2 cellular contexts compared by ENCODE assay signal in the genomic region with DNA sequence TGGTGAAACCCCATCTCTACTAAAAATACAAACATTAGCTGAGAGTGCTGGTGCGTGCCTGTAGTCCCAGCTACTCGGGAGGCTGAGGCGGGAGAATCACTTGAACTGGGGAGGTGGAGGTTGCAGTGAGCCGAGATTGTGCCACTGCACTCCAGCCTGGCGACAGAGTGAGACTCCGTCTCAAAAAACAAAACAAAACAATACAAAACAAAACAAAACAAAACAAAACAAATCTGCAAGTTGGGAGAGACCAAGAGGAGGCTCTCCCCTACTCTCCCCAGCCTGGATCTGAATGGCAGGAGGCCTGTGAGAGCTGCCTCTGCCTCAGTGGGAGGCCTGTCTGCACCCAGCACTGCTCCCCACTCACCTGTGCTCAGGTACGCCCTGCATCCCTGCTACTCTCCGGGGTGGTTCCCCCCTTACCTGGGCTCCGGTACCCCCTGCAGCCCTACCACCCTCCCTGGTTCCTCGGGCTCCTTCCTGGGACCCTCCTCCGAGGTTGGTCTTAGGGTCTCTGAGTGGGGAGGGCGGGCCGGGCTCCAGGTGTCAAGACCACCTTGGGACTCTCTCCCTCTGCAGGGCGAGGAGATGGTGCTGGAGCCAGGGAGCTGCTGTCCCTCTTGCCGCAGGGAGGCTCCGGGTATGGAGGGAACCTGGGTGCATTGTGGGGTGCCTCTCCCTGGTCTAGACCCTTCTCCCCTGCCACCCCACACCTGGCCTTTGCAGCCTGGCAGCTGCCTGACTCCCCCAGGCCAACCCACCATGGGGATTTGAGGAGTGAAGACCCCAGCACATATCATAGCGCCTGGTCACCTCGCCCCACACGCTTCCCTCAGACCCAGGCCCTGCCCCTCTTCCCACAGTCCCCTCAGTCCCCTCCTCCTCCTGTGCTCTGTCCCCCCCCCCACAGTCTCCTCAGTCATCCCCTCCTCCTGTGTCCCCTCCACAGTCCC.
TF ChIP-seq lines count a peak whose summit lies in the region.

No MANE protein-coding gene starts in this region.

TF ChIP-seq in SK-N-SH, 30 proteins besides CTCF, POLR2A, EP300 and RAD21 (continued from another document):
- TF ChIP-seq, protein P1, sequence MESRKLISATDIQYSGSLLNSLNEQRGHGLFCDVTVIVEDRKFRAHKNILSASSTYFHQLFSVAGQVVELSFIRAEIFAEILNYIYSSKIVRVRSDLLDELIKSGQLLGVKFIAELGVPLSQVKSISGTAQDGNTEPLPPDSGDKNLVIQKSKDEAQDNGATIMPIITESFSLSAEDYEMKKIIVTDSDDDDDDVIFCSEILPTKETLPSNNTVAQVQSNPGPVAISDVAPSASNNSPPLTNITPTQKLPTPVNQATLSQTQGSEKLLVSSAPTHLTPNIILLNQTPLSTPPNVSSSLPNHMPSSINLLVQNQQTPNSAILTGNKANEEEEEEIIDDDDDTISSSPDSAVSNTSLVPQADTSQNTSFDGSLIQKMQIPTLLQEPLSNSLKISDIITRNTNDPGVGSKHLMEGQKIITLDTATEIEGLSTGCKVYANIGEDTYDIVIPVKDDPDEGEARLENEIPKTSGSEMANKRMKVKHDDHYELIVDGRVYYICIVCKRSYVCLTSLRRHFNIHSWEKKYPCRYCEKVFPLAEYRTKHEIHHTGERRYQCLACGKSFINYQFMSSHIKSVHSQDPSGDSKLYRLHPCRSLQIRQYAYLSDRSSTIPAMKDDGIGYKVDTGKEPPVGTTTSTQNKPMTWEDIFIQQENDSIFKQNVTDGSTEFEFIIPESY (IDR thresholded peaks at IDR 0.05; ENCODE audit: borderline replicate concordance, low read depth): no peak
- TF ChIP-seq MEF2A (IDR thresholded peaks at IDR 0.05; ENCODE audit: borderline replicate concordance, low read depth) (no peak), POLR2AphosphoS5 (IDR thresholded peaks at IDR 0.05; ENCODE audit: low read depth, low read length) (no peak), SMC3 (IDR thresholded peaks at IDR 0.05; ENCODE audit: low read depth, low read length) (no peak)
- TF ChIP-seq, protein P2, sequence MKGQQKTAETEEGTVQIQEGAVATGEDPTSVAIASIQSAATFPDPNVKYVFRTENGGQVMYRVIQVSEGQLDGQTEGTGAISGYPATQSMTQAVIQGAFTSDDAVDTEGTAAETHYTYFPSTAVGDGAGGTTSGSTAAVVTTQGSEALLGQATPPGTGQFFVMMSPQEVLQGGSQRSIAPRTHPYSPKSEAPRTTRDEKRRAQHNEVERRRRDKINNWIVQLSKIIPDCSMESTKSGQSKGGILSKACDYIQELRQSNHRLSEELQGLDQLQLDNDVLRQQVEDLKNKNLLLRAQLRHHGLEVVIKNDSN (IDR thresholded peaks at IDR 0.05; ENCODE audit: borderline replicate concordance, low read depth): no peak

TF ChIP-seq in SK-N-SH treated with all-trans-retinoic acid at 6 μM for 48 hours, 23 proteins besides CTCF, POLR2A, EP300 and RAD21 (continued from another document):
- TF ChIP-seq OSR1 (CRISPR knock-in tag; IDR thresholded peaks at IDR 0.05) (no peak), TCF4 (CRISPR knock-in tag; IDR thresholded peaks at IDR 0.05; ENCODE audit: borderline replicate concordance) (no peak), ZFP30 (CRISPR knock-in tag; IDR thresholded peaks at IDR 0.05) (no peak)
- TF ChIP-seq, protein P3, sequence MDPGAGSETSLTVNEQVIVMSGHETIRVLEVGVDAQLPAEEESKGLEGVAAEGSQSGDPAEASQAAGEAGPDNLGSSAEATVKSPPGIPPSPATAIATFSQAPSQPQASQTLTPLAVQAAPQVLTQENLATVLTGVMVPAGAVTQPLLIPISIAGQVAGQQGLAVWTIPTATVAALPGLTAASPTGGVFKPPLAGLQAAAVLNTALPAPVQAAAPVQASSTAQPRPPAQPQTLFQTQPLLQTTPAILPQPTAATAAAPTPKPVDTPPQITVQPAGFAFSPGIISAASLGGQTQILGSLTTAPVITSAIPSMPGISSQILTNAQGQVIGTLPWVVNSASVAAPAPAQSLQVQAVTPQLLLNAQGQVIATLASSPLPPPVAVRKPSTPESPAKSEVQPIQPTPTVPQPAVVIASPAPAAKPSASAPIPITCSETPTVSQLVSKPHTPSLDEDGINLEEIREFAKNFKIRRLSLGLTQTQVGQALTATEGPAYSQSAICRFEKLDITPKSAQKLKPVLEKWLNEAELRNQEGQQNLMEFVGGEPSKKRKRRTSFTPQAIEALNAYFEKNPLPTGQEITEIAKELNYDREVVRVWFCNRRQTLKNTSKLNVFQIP (CRISPR knock-in tag; IDR thresholded peaks at IDR 0.05; ENCODE audit: borderline replicate concordance, low read depth): no peak
